Comparison of ENCODE assay signal across 24 cellular contexts in genomic region chr9:6845128-6845826, GRCh38.
A peak's percentile ranks its signal among the peaks of the same experiment; 100 is the strongest.
DNase-seq lines count a peak whose midpoint lies in the region; ATAC-seq, FAIRE-seq and TF ChIP-seq lines count a peak whose summit lies in the region.
"Had no signal": no experiment of that assay in that cellular context is flagged by ENCODE, and none has a peak within 500 bp of the region (broad histone marks: within the 10 kb centered on the region; RNA-seq: fewer than 3 reads in every experiment).

No MANE protein-coding gene starts in this region.

- no peak overlapping the region for H3K4me3 Mint-ChIP-seq in naive B cell
- H3K4me3 Mint-ChIP-seq: CD14-positive monocyte had no signal

- no peak for ATAC-seq in right cardiac atrium
- ATAC-seq in foreskin keratinocyte, result peak; percentile 45
- no peak for ATAC-seq in naive B cell (ENCODE audit: low read depth in 2 of 2)
- no peak for ATAC-seq in HG02678 (IDR thresholded peaks at IDR 0.05; ENCODE audit: unreplicated experiment)
- ATAC-seq: Panc1 had no signal

- peak overlapping the region in 5 of 6 donors; percentile 25 to 87 (median 79) for H3K27ac Mint-ChIP-seq in naive B cell

- H3K9me3 ChIP-seq in cardiac muscle cell (ENCODE audit: low read depth) (no peaks in the 10 kb centered on the region), right cardiac atrium (ENCODE audit: control insufficient read depth, low read length) (no peaks in the 10 kb centered on the region)
- H3K9me3 ChIP-seq: BE2C, HAP-1 had no signal

- 97% methylated on average over 8 of the region's 8 CpGs for WGBS in right cardiac atrium

- intact Hi-C loops in right cardiac atrium (cut with DNase I), result no loop called here

- H3K36me3 ChIP-seq in cardiac muscle cell, result peaks cover 7% of the 10 kb centered on the region
- H3K36me3 ChIP-seq: BE2C had no signal

- H3K4me3 ChIP-seq in cardiac muscle cell (no peak overlapping the region), right cardiac atrium (ENCODE audit: low read length) (no peak overlapping the region)
- H3K4me3 ChIP-seq: HAP-1, SK-N-MC had no signal

- no peak for TF ChIP-seq CTCF in cardiac muscle cell (IDR thresholded peaks at IDR 0.05; ENCODE audit: low read depth, low read length)
- no peak for TF ChIP-seq CTCF in foreskin keratinocyte (conservative IDR thresholded peaks at IDR 0.05)

- H3K4me1 ChIP-seq in cardiac muscle cell (ENCODE audit: low read depth) (peaks cover 11% of the 10 kb centered on the region), right cardiac atrium (ENCODE audit: control insufficient read depth, insufficient read depth, low read length) (no peaks in the 10 kb centered on the region), foreskin keratinocyte (peaks cover 7% of the 10 kb centered on the region)
- H3K4me1 ChIP-seq: BE2C, HAP-1 had no signal

- H3K9me3 Mint-ChIP-seq in naive B cell, result no peaks in the 10 kb centered on the region
- H3K9me3 Mint-ChIP-seq: CD14-positive monocyte had no signal

- H3K4me1 Mint-ChIP-seq in naive B cell, result peaks cover 21 to 42% (median 30%) of the 10 kb centered on the region in 3 donors
- H3K4me1 Mint-ChIP-seq: CD14-positive monocyte had no signal

- H3K27ac ChIP-seq in cardiac muscle cell (peak overlapping the region; percentile 45), right cardiac atrium (ENCODE audit: low read length) (no peak overlapping the region), foreskin keratinocyte (no peak overlapping the region)
- H3K27ac ChIP-seq: SK-N-MC had no signal

- no peaks in the 10 kb centered on the region for H3K27me3 ChIP-seq in cardiac muscle cell
- H3K27me3 ChIP-seq in right cardiac atrium (ENCODE audit: control insufficient read depth, insufficient read depth), result no peaks in the 10 kb centered on the region
- H3K27me3 ChIP-seq in foreskin keratinocyte, result no peaks in the 10 kb centered on the region
- H3K27me3 ChIP-seq: BE2C had no signal

- H3K27me3 Mint-ChIP-seq in naive B cell, result no peaks in the 10 kb centered on the region

- H3K36me3 Mint-ChIP-seq in naive B cell, result peaks cover 9 to 14% of the 10 kb centered on the region in 2 donors

- no peak for DNase-seq in cardiac muscle cell (ENCODE audit: low read depth in 1 of 2, low spot score in 1 of 2)
- DNase-seq in right cardiac atrium, result no peak
- DNase-seq in foreskin keratinocyte, result no peak
- no peak for DNase-seq in naive B cell
- DNase-seq in glomerular visceral epithelial cell (ENCODE audit: extremely low spot score), result no peak
- no peak for DNase-seq in RCC 7860 (ENCODE audit: low spot score)
- DNase-seq in germinal center (ENCODE audit: low spot score), result no peak
- DNase-seq: 8988T, BE2C, Karpas-422, NCI-H1092, NCI-H1417 treated with DMSO at 0.1 percent for 48 hours, NCI-H1694 treated with DMSO at 0.1 percent for 48 hours, NCI-H2081, NCI-H2227 treated with DMSO at 0.1 percent for 48 hours, NCI-H526 treated with DMSO at 0.1 percent for 48 hours, SIG-M5 had no signal

- no peak for FAIRE-seq in RCC 7860 (lab: Jason Lieb, UNC)
- FAIRE-seq: D721Med, GM19239 had no signal
